ENCODE assay signal across 14 cellular contexts in the genomic region with DNA sequence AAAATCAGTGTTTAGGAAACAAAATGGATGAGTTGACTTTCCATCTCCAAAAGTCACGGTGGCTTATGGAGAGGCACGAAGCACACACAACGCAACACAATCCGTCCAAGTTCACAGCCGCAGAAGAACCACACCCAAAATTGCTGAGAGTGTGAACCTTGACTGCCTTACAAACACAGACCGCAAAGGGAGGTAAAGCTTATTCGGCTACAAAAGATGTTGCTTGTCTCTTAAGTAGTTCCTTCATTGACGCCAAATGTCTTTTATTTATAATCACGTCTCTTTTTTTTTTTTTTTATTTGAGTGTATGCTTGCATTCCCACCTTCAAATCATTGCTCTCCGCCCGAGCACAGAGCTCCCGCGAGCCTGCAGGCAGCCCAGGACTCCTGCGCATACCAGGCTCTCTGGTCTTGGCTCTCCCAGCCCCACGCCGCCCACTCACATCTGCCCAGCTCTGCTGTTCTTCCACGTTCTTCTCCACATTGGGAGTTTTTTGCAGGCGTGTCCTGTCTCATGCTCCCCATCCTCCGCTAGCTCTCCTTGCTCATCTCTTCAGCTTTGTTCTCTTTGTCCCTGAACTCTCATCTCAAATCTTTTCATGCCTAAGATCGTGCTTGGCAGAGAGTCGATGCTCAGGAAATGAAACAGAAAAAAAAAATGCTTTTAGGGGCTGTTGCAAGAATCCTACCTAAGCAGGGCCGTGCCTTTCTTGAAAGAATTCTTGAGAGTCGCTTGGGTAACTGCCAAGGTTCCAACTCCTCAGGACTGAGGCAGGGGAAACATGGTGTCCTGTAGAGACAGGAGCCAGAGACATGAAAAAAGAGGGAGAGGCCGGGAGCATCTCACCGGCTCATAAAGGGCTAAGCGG. TPM values are rescaled to one million over a fixed set of nuclear protein-coding genes. Genes with fewer than 3 reads are reported as not detected.
DNase-seq lines count a peak whose midpoint lies in the region; ATAC-seq and TF ChIP-seq lines count a peak whose summit lies in the region.
"Had no signal": no experiment of that assay in that cellular context is flagged by ENCODE, and none has a peak within 500 bp of the region (broad histone marks: within the 10 kb centered on the region; RNA-seq: fewer than 3 reads in every experiment).

No MANE protein-coding gene starts in this region.

- no peaks in the 10 kb centered on the region for H3K9me3 Mint-ChIP-seq in activated CD8-positive, alpha-beta memory T cell treated with anti-CD3 and anti-CD28 coated beads, Interleukin-2, amount 10 ng/mL, durations not matched to agents 7 days and 5 days (ENCODE audit: low read depth)
- no peaks in the 10 kb centered on the region for H3K9me3 Mint-ChIP-seq in activated naive CD4-positive, alpha-beta T cell treated with anti-CD3 and anti-CD28 coated beads, Interleukin-2, amount 50 U/mL, for 24 hours
- H3K9me3 Mint-ChIP-seq: memory B cell had no signal

- peak overlapping the region; percentile 63 for H3K4me3 Mint-ChIP-seq in activated CD8-positive, alpha-beta memory T cell treated with anti-CD3 and anti-CD28 coated beads, Interleukin-2, amount 10 ng/mL, durations not matched to agents 7 days and 5 days
- peak overlapping the region; percentile 83 for H3K4me3 Mint-ChIP-seq in activated naive CD4-positive, alpha-beta T cell treated with anti-CD3 and anti-CD28 coated beads, Interleukin-2, amount 50 U/mL, for 24 hours
- H3K4me3 Mint-ChIP-seq: memory B cell had no signal

- H3K4me3 ChIP-seq in lower lobe of right lung (no peak overlapping the region), thymus (ENCODE audit: low read length) (peak overlapping the region; percentile 5)
- H3K4me3 ChIP-seq: smooth muscle cell had no signal

- peaks cover 19% of the 10 kb centered on the region for H3K36me3 Mint-ChIP-seq in activated CD8-positive, alpha-beta memory T cell treated with anti-CD3 and anti-CD28 coated beads, Interleukin-2, amount 10 ng/mL, durations not matched to agents 7 days and 5 days
- H3K36me3 Mint-ChIP-seq in activated naive CD4-positive, alpha-beta T cell treated with anti-CD3 and anti-CD28 coated beads, Interleukin-2, amount 50 U/mL, for 24 hours: no peaks in the 10 kb centered on the region

- peak; percentile 58 for ATAC-seq in activated CD8-positive, alpha-beta memory T cell treated with anti-CD3 and anti-CD28 coated beads, Interleukin-2, amount 10 ng/mL, durations not matched to agents 7 days and 5 days
- ATAC-seq in lower lobe of right lung (peak; percentile 40 to 41), GM21529 (IDR thresholded peaks at IDR 0.05; ENCODE audit: unreplicated experiment) (no peak), HG02623 (IDR thresholded peaks at IDR 0.05; ENCODE audit: unreplicated experiment) (no peak)
- ATAC-seq: HCT116 had no signal

- 74% methylated on average over 26 of the region's 26 CpGs for WGBS in thymus

- H3K27me3 ChIP-seq in lower lobe of right lung (ENCODE audit: low read depth) (no peaks in the 10 kb centered on the region), thymus (ENCODE audit: control insufficient read depth, insufficient read depth) (no peaks in the 10 kb centered on the region)

- peak overlapping the region; percentile 93 for H3K27ac Mint-ChIP-seq in activated CD8-positive, alpha-beta memory T cell treated with anti-CD3 and anti-CD28 coated beads, Interleukin-2, amount 10 ng/mL, durations not matched to agents 7 days and 5 days
- H3K27ac Mint-ChIP-seq in activated naive CD4-positive, alpha-beta T cell treated with anti-CD3 and anti-CD28 coated beads, Interleukin-2, amount 50 U/mL, for 24 hours: peak overlapping the region; percentile 87
- H3K27ac Mint-ChIP-seq: memory B cell had no signal

- TF ChIP-seq CTCF in lower lobe of right lung (IDR thresholded peaks at IDR 0.05): no peak

- CTCF ChIA-PET in activated CD8-positive, alpha-beta memory T cell treated with anti-CD3 and anti-CD28 coated beads, Interleukin-2, amount 10 ng/mL, durations not matched to agents 7 days and 5 days (lab: Charles Lee): interaction anchor here (0.9 to 1.0 kb wide), 5 partner anchors 21 to 45 kb away, joined by 3 to 4 read pairs (median 3); no protein-coding TSS in a partner anchor

- no peaks in the 10 kb centered on the region for H3K36me3 ChIP-seq in lower lobe of right lung
- no peaks in the 10 kb centered on the region for H3K36me3 ChIP-seq in thymus (ENCODE audit: control insufficient read depth, insufficient read depth)

- H3K27ac ChIP-seq in lower lobe of right lung (no peak overlapping the region), thymus (ENCODE audit: low read depth) (peak overlapping the region; percentile 93)

- no peaks in the 10 kb centered on the region for H3K9me3 ChIP-seq in lower lobe of right lung
- H3K9me3 ChIP-seq in thymus (ENCODE audit: control insufficient read depth): no peaks in the 10 kb centered on the region

- peaks cover 60% of the 10 kb centered on the region for H3K4me1 Mint-ChIP-seq in activated CD8-positive, alpha-beta memory T cell treated with anti-CD3 and anti-CD28 coated beads, Interleukin-2, amount 10 ng/mL, durations not matched to agents 7 days and 5 days
- H3K4me1 Mint-ChIP-seq in activated naive CD4-positive, alpha-beta T cell treated with anti-CD3 and anti-CD28 coated beads, Interleukin-2, amount 50 U/mL, for 24 hours: peaks cover 80% of the 10 kb centered on the region

- H3K4me1 ChIP-seq in lower lobe of right lung (no peaks in the 10 kb centered on the region), thymus (ENCODE audit: control insufficient read depth, insufficient read depth, low read length) (peaks cover 47% of the 10 kb centered on the region)

- intact Hi-C loops in lower lobe of right lung (cut with DNase I): no loop called here

- H3K27me3 Mint-ChIP-seq in activated CD8-positive, alpha-beta memory T cell treated with anti-CD3 and anti-CD28 coated beads, Interleukin-2, amount 10 ng/mL, durations not matched to agents 7 days and 5 days: no peaks in the 10 kb centered on the region
- H3K27me3 Mint-ChIP-seq in activated naive CD4-positive, alpha-beta T cell treated with anti-CD3 and anti-CD28 coated beads, Interleukin-2, amount 50 U/mL, for 24 hours: no peaks in the 10 kb centered on the region
- H3K27me3 Mint-ChIP-seq: memory B cell had no signal

- DNase-seq in activated CD8-positive, alpha-beta memory T cell treated with anti-CD3 and anti-CD28 coated beads, Interleukin-2, amount 10 ng/mL, durations not matched to agents 7 days and 5 days: peak; percentile 72
- DNase-seq in activated CD8-positive, alpha-beta memory T cell treated with anti-CD3 and anti-CD28 coated beads, Interleukin-2, amount 50 U/mL, for 4 hours: no peak
- DNase-seq in lower lobe of right lung (no peak), DMS153 (lab: John Stamatoyannopoulos, UW) (no peak)
- DNase-seq: ACHN, NCI-H526 had no signal

RNA-seq across cellular contexts. Expression of gene LY86, which starts 25.8 kb away (rescaled TPM):
- total RNA-seq in activated CD8-positive, alpha-beta memory T cell treated with anti-CD3 and anti-CD28 coated beads, Interleukin-2, amount 10 ng/mL, durations not matched to agents 7 days and 5 days: 1 to 10 TPM; 1.2 to 1.7 TPM
- 20.2 TPM for total RNA-seq in lower lobe of right lung
- 17.1 TPM for polyA plus RNA-seq in thymus
- total RNA-seq: chondrocyte, smooth muscle cell had no signal
- polyA plus RNA-seq: smooth muscle cell had no signal

Comparison
In these comparisons a context has a peak if more than half of its experiments do, and no peak if none do; other contexts are left out.
1. ATAC-seq: peak in activated CD8-positive, alpha-beta memory T cell treated with anti-CD3 and anti-CD28 coated beads, Interleukin-2, amount 10 ng/mL, durations not matched to agents 7 days and 5 days (single experiment) and lower lobe of right lung (2 of 2); none in GM21529 (single experiment) and HG02623 (single experiment).